In genomic region chr10:128803790-128804189, GRCh38 we compare ENCODE assay signal across 2 cellular contexts.
TF ChIP-seq lines count a peak whose summit lies in the region.

No MANE protein-coding gene starts in this region.

TF ChIP-seq in GM23338, 12 proteins besides CTCF, POLR2A, EP300 and RAD21:
- TF ChIP-seq REST (IDR thresholded peaks at IDR 0.05; ENCODE audit: unreplicated experiment) (no peak), EZH2phosphoT487 (IDR thresholded peaks at IDR 0.05; ENCODE audit: unreplicated experiment) (no peak), STAT1 (IDR thresholded peaks at IDR 0.05; ENCODE audit: unreplicated experiment) (no peak), ZNF114 (CRISPR knock-in tag; IDR thresholded peaks at IDR 0.05) (no peak), ETS1 (IDR thresholded peaks at IDR 0.05) (no peak), EZH2 (IDR thresholded peaks at IDR 0.05; ENCODE audit: low read depth, unreplicated experiment) (no peak), ZNF331 (CRISPR knock-in tag; IDR thresholded peaks at IDR 0.05; ENCODE audit: low read depth) (no peak), POLR2AphosphoS5 (IDR thresholded peaks at IDR 0.05; ENCODE audit: low read depth) (no peak), NANOG (IDR thresholded peaks at IDR 0.05; ENCODE audit: borderline replicate concordance) (no peak), JUNB (IDR thresholded peaks at IDR 0.05; ENCODE audit: unreplicated experiment) (no peak), ZNF462 (CRISPR knock-in tag; IDR thresholded peaks at IDR 0.05) (no peak), CREB1 (CRISPR knock-in tag; IDR thresholded peaks at IDR 0.05; ENCODE audit: low read depth) (no peak)
TF ChIP-seq in GM23338: peak in this region for 0.

TF ChIP-seq in H1, 55 proteins besides CTCF, POLR2A, EP300 and RAD21:
- TF ChIP-seq MAX (IDR thresholded peaks at IDR 0.05) (no peak), NANOG (IDR thresholded peaks at IDR 0.05; ENCODE audit: insufficient read depth, low read depth, low read length, poor library complexity, severe bottlenecking) (no peak), GTF2F1 (IDR thresholded peaks at IDR 0.05; ENCODE audit: borderline replicate concordance, low read depth, low read length) (no peak), SRF (IDR thresholded peaks at IDR 0.05; ENCODE audit: low read depth, low read length) (no peak), CTBP2 (IDR thresholded peaks at IDR 0.05; ENCODE audit: borderline replicate concordance, insufficient read depth, insufficient read length, low read length) (no peak), SIN3A (conservative IDR thresholded peaks at IDR 0.05 in 1 of 2, IDR thresholded peaks at IDR 0.05 in 1 of 2; ENCODE audit: low read depth in 1 of 2, low read length in 2 of 2) (no peak), CBX8 (IDR thresholded peaks at IDR 0.05; ENCODE audit: borderline replicate concordance, low read depth, low read length) (no peak), CBX5 (IDR thresholded peaks at IDR 0.05; ENCODE audit: low read depth, low read length) (no peak), YY1 (IDR thresholded peaks at IDR 0.05; ENCODE audit: low read depth, low read length) (no peak), USF2 (IDR thresholded peaks at IDR 0.05; ENCODE audit: low read length) (no peak), ATF3 (IDR thresholded peaks at IDR 0.05; ENCODE audit: insufficient read depth, low read depth, low read length) (no peak), NRF1 (IDR thresholded peaks at IDR 0.05; ENCODE audit: low read depth, low read length) (no peak), E2F6 (IDR thresholded peaks at IDR 0.05) (no peak), ASH2L (IDR thresholded peaks at IDR 0.05; ENCODE audit: low read length) (no peak), JUN (IDR thresholded peaks at IDR 0.05; ENCODE audit: low read depth, low read length) (no peak), KDM1A (IDR thresholded peaks at IDR 0.05; ENCODE audit: borderline replicate concordance, low read length) (no peak), ATF2 (IDR thresholded peaks at IDR 0.05; ENCODE audit: low read length) (no peak), CHD2 (IDR thresholded peaks at IDR 0.05; ENCODE audit: low read length) (no peak), KDM4A (IDR thresholded peaks at IDR 0.05; ENCODE audit: low read depth, low read length, severe bottlenecking) (no peak)
